ENCODE assay signal across 15 cellular contexts in genomic region chr9:93822229-93822628, GRCh38.
DNase-seq lines count a peak whose midpoint lies in the region; ATAC-seq and TF ChIP-seq lines count a peak whose summit lies in the region.
"Had no signal": no experiment of that assay in that cellular context is flagged by ENCODE, and none has a peak within 500 bp of the region (broad histone marks: within the 10 kb centered on the region; RNA-seq: fewer than 3 reads in every experiment).

No MANE protein-coding gene starts in this region.

- peaks cover 19% of the 10 kb centered on the region for H3K27me3 Mint-ChIP-seq in activated CD8-positive, alpha-beta memory T cell treated with anti-CD3 and anti-CD28 coated beads, Interleukin-2, amount 10 ng/mL, durations not matched to agents 7 days and 5 days
- H3K27me3 Mint-ChIP-seq in endodermal cell (ENCODE audit: insufficient read depth), result peaks cover 39% of the 10 kb centered on the region
- H3K27me3 Mint-ChIP-seq in activated CD4-positive, alpha-beta T cell treated with anti-CD3 and anti-CD28 coated beads, Interleukin-2, amount 10 ng/mL, durations not matched to agents 24 days and 14 days, result peaks cover 17% of the 10 kb centered on the region

- H3K4me3 Mint-ChIP-seq in activated CD8-positive, alpha-beta memory T cell treated with anti-CD3 and anti-CD28 coated beads, Interleukin-2, amount 10 ng/mL, durations not matched to agents 7 days and 5 days, result no peak overlapping the region
- no peak overlapping the region for H3K4me3 Mint-ChIP-seq in endodermal cell
- H3K4me3 Mint-ChIP-seq in activated CD4-positive, alpha-beta T cell treated with anti-CD3 and anti-CD28 coated beads, Interleukin-2, amount 10 ng/mL, durations not matched to agents 24 days and 14 days, result no peak overlapping the region
- H3K4me3 Mint-ChIP-seq: CD4-positive, CD25-positive, alpha-beta regulatory T cell; CD8-positive, alpha-beta memory T cell had no signal

- 90 to 93% methylated on average over 4 to 6 of the region's 6 CpGs for WGBS in endodermal cell (ENCODE audit: insufficient coverage in 1 of 2, insufficient read length in 1 of 2), 2 experiments

- CTCF ChIA-PET in activated CD8-positive, alpha-beta memory T cell treated with anti-CD3 and anti-CD28 coated beads, Interleukin-2, amount 10 ng/mL, durations not matched to agents 7 days and 5 days (lab: Charles Lee), result no interaction called here

- DNase-seq in activated CD8-positive, alpha-beta memory T cell treated with anti-CD3 and anti-CD28 coated beads, Interleukin-2, amount 10 ng/mL, durations not matched to agents 7 days and 5 days, result peak; percentile 26
- DNase-seq in activated CD8-positive, alpha-beta memory T cell treated with anti-CD3 and anti-CD28 coated beads, Interleukin-2, amount 50 U/mL, for 4 hours, result no peak
- DNase-seq in GM10266 (ENCODE audit: extremely low spot score) (peak; percentile 4), endodermal cell (peak; percentile 13), upper lobe of right lung (peak; percentile 27), SIG-M5 (lab: John Stamatoyannopoulos, UW) (no peak)
- no peak for DNase-seq in activated CD4-positive, alpha-beta T cell treated with anti-CD3 and anti-CD28 coated beads, Interleukin-2, amount 10 ng/mL, durations not matched to agents 24 days and 14 days
- DNase-seq: 8988T; BE2C; C1 segment of cervical spinal cord; CD4-positive, CD25-positive, alpha-beta regulatory T cell; CD8-positive, alpha-beta memory T cell; COR-L47 had no signal

- H3K27ac ChIP-seq in endodermal cell (ENCODE audit: low read depth, low read length) (no peak overlapping the region), upper lobe of right lung (no peak overlapping the region)

- no peaks in the 10 kb centered on the region for H3K36me3 ChIP-seq in endodermal cell (ENCODE audit: control insufficient read depth, insufficient read depth, low read length)
- no peaks in the 10 kb centered on the region for H3K36me3 ChIP-seq in upper lobe of right lung
- H3K36me3 ChIP-seq: BE2C, HAP-1 had no signal

- H3K4me3 ChIP-seq in endodermal cell (ENCODE audit: low read length) (no peak overlapping the region), upper lobe of right lung (no peak overlapping the region)
- H3K4me3 ChIP-seq: HAP-1 had no signal

- intact Hi-C loops in upper lobe of right lung (cut with DNase I), result loop anchor here (10.0 kb wide), 1 partner anchor 133 kb away; the partner anchor contains the start of gene BARX1
- intact Hi-C loops in activated CD4-positive, alpha-beta T cell treated with anti-CD3 and anti-CD28 coated beads, Interleukin-2, amount 10 ng/mL, durations not matched to agents 24 days and 14 days (cut with micrococcal nuclease), result no loop called here

- no peak overlapping the region for H3K27ac Mint-ChIP-seq in activated CD8-positive, alpha-beta memory T cell treated with anti-CD3 and anti-CD28 coated beads, Interleukin-2, amount 10 ng/mL, durations not matched to agents 7 days and 5 days
- no peak overlapping the region for H3K27ac Mint-ChIP-seq in endodermal cell
- no peak overlapping the region for H3K27ac Mint-ChIP-seq in activated CD4-positive, alpha-beta T cell treated with anti-CD3 and anti-CD28 coated beads, Interleukin-2, amount 10 ng/mL, durations not matched to agents 24 days and 14 days
- H3K27ac Mint-ChIP-seq: CD4-positive, CD25-positive, alpha-beta regulatory T cell; CD8-positive, alpha-beta memory T cell had no signal

- H3K9me3 Mint-ChIP-seq in activated CD8-positive, alpha-beta memory T cell treated with anti-CD3 and anti-CD28 coated beads, Interleukin-2, amount 10 ng/mL, durations not matched to agents 7 days and 5 days (ENCODE audit: low read depth), result no peaks in the 10 kb centered on the region
- peaks cover 22% of the 10 kb centered on the region for H3K9me3 Mint-ChIP-seq in endodermal cell
- no peaks in the 10 kb centered on the region for H3K9me3 Mint-ChIP-seq in activated CD4-positive, alpha-beta T cell treated with anti-CD3 and anti-CD28 coated beads, Interleukin-2, amount 10 ng/mL, durations not matched to agents 24 days and 14 days

- ATAC-seq in activated CD8-positive, alpha-beta memory T cell treated with anti-CD3 and anti-CD28 coated beads, Interleukin-2, amount 10 ng/mL, durations not matched to agents 7 days and 5 days, result no peak
- ATAC-seq in upper lobe of right lung, result no peak
- ATAC-seq in GM21619 (IDR thresholded peaks at IDR 0.05; ENCODE audit: unreplicated experiment), result no peak

- H3K9me3 ChIP-seq in endodermal cell (ENCODE audit: control insufficient read depth, low read length) (no peaks in the 10 kb centered on the region), upper lobe of right lung (no peaks in the 10 kb centered on the region)
- H3K9me3 ChIP-seq: BE2C, HAP-1 had no signal

- H3K4me1 Mint-ChIP-seq in activated CD8-positive, alpha-beta memory T cell treated with anti-CD3 and anti-CD28 coated beads, Interleukin-2, amount 10 ng/mL, durations not matched to agents 7 days and 5 days, result peaks cover 2% of the 10 kb centered on the region
- H3K4me1 Mint-ChIP-seq in endodermal cell, result peaks cover 4% of the 10 kb centered on the region
- H3K4me1 Mint-ChIP-seq in activated CD4-positive, alpha-beta T cell treated with anti-CD3 and anti-CD28 coated beads, Interleukin-2, amount 10 ng/mL, durations not matched to agents 24 days and 14 days, result peaks cover 5% of the 10 kb centered on the region

- H3K27me3 ChIP-seq in endodermal cell (ENCODE audit: control insufficient read depth, insufficient read depth, low read length, poor library complexity, severe bottlenecking) (peaks cover 4% of the 10 kb centered on the region), upper lobe of right lung (peaks cover 20% of the 10 kb centered on the region)
- H3K27me3 ChIP-seq: BE2C had no signal

- TF ChIP-seq CTCF in GM10266 (IDR thresholded peaks at IDR 0.05; ENCODE audit: control insufficient read depth, insufficient read depth, low read depth, missing control alignments) (no peak), endodermal cell (conservative IDR thresholded peaks at IDR 0.05) (no peak), upper lobe of right lung (IDR thresholded peaks at IDR 0.05) (no peak)

- no peaks in the 10 kb centered on the region for H3K36me3 Mint-ChIP-seq in activated CD8-positive, alpha-beta memory T cell treated with anti-CD3 and anti-CD28 coated beads, Interleukin-2, amount 10 ng/mL, durations not matched to agents 7 days and 5 days
- H3K36me3 Mint-ChIP-seq in endodermal cell (ENCODE audit: low read depth), result no peaks in the 10 kb centered on the region
- H3K36me3 Mint-ChIP-seq in activated CD4-positive, alpha-beta T cell treated with anti-CD3 and anti-CD28 coated beads, Interleukin-2, amount 10 ng/mL, durations not matched to agents 24 days and 14 days (ENCODE audit: low read depth), result no peaks in the 10 kb centered on the region
- H3K36me3 Mint-ChIP-seq: CD4-positive, CD25-positive, alpha-beta regulatory T cell; CD8-positive, alpha-beta memory T cell had no signal

- H3K4me1 ChIP-seq in endodermal cell (ENCODE audit: control insufficient read depth, insufficient read depth, low read length), result no peaks in the 10 kb centered on the region
- no peaks in the 10 kb centered on the region for H3K4me1 ChIP-seq in upper lobe of right lung
- H3K4me1 ChIP-seq: BE2C, HAP-1 had no signal

- H3K9ac ChIP-seq in endodermal cell (ENCODE audit: extremely low read depth, low read length, poor library complexity, severe bottlenecking), result no peak overlapping the region

Comparison
In these comparisons a context has a peak if more than half of its experiments do, and no peak if none do; other contexts are left out.
1. DNase-seq: peak in activated CD8-positive, alpha-beta memory T cell treated with anti-CD3 and anti-CD28 coated beads, Interleukin-2, amount 10 ng/mL, durations not matched to agents 7 days and 5 days (single experiment), GM10266 (single experiment), endodermal cell (single experiment) and upper lobe of right lung (single experiment); none in activated CD8-positive, alpha-beta memory T cell treated with anti-CD3 and anti-CD28 coated beads, Interleukin-2, amount 50 U/mL, for 4 hours (single experiment), activated CD4-positive, alpha-beta T cell treated with anti-CD3 and anti-CD28 coated beads, Interleukin-2, amount 10 ng/mL, durations not matched to agents 24 days and 14 days (single experiment) and SIG-M5 (single experiment).